Comparison of ENCODE assay signal across 8 cellular contexts in the genomic region with DNA sequence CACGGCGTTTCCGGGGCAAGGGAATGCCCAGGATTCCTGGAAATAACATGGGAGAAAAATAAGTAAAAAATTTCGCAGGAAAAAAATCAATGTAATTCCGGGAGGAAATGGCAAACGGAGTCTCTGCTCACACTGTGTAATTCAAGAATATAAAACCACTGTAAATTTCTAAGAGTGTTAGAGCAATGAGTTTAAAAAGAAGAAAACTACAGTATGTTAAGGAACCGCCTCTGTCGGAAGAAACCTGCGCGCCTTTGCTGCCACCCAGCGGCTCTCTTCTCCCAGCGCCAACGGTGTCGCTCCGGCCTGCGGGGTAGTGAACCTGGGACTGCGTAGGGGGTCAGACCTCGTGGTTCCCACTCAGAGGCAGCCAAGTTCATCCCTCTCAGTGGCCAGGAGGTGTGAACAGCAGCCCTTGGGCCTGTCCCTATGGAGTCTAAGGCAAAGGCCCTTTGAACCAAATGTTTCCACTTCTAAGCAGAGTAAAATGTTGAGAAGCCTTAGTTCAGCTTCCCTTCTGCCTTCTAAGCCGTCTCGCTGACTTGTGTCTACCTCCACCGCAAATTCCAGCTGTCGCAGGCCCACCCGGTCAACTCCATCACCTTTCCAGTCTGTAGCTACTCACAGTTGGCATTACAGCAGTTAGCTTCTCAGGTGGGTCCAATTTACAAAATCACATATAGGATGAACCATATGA. TPM values are rescaled to one million over a fixed set of nuclear protein-coding genes. Genes with fewer than 3 reads are reported as not detected.
DNase-seq lines count a peak whose midpoint lies in the region; ATAC-seq and TF ChIP-seq lines count a peak whose summit lies in the region.

No MANE protein-coding gene starts in this region.

- H3K27ac ChIP-seq in OCI-LY7 (ENCODE audit: low read depth, low read length, poor library complexity, severe bottlenecking) (no peak overlapping the region), muscle layer of colon (ENCODE audit: low read depth, low read length) (peak overlapping the region; percentile 84)

- H2AFZ ChIP-seq in OCI-LY7 (ENCODE audit: low read length), result peak overlapping the region; percentile 97

- H3K4me1 ChIP-seq in OCI-LY7 (ENCODE audit: insufficient read depth, low read length, poor library complexity, severe bottlenecking), result peaks cover 8% of the 10 kb centered on the region
- H3K4me1 ChIP-seq in muscle layer of colon (ENCODE audit: insufficient read depth, low read length), result peaks cover 4% of the 10 kb centered on the region

- CTCF ChIA-PET in OCI-LY7 (lab: Charles Lee; ENCODE audit: unreplicated experiment), result interaction anchor here (1.0 kb wide), 1 partner anchor 145 kb away, joined by 6 read pairs; no protein-coding TSS in a partner anchor

- H3K36me3 ChIP-seq in OCI-LY7 (ENCODE audit: insufficient read depth, low read length), result no peaks in the 10 kb centered on the region
- no peaks in the 10 kb centered on the region for H3K36me3 ChIP-seq in muscle layer of colon (ENCODE audit: insufficient read depth, low read length)

- no peaks in the 10 kb centered on the region for H3K9me2 ChIP-seq in OCI-LY7 (ENCODE audit: insufficient read depth, low read length)

- ATAC-seq in GM21576 (IDR thresholded peaks at IDR 0.05; ENCODE audit: unreplicated experiment), result peak; percentile 69

- H3K4me3 ChIP-seq in OCI-LY7 (ENCODE audit: low read depth, low read length, poor library complexity, severe bottlenecking) (peak overlapping the region; percentile 85), muscle layer of colon (ENCODE audit: low read depth in 1 of 2, low read length in 2 of 2) (peak overlapping the region; percentile 71 to 83)

- BruUV-seq in OCI-LY7 (replicated peaks; lab: Mats Ljungman, UMichigan), result no TSS peak

- TF ChIP-seq CTCF in OCI-LY7 (conservative IDR thresholded peaks at IDR 0.05; ENCODE audit: low read length), result peak; percentile 95

- H3K9ac ChIP-seq in muscle layer of colon (ENCODE audit: low read length), result peak overlapping the region; percentile 75

- DNase-seq in DMS153 treated with DMSO at 0.1 percent for 48 hours (lab: John Stamatoyannopoulos, UW; ENCODE audit: unreplicated experiment), result peak; percentile 9
- peak; percentile 75 for DNase-seq in HuH-7.5 (ENCODE audit: low spot score)
- peak; percentile 83 for DNase-seq in OCI-LY7 (ENCODE audit: low spot score)
- peak; percentile 88 for DNase-seq in activated T-cell treated with anti-CD3 and anti-CD28 coated beads, Interleukin-2, amount 50 U/mL, for 1 hour
- DNase-seq in erythroblast (lab: John Stamatoyannopoulos, UW), result peak; percentile 82 to 88
- DNase-seq in stimulated activated CD8-positive, alpha-beta memory T cell treated with anti-CD3 and anti-CD28 coated beads, Interleukin-7, amount 100 ng/mL, for 24 hours (ENCODE audit: low read depth), result peak; percentile 73

- H3K9me3 ChIP-seq in OCI-LY7 (ENCODE audit: low read length) (no peaks in the 10 kb centered on the region), muscle layer of colon (ENCODE audit: low read length) (no peaks in the 10 kb centered on the region)

- intact Hi-C loops in OCI-LY7 (cut with micrococcal nuclease; ENCODE audit: unreplicated experiment), result loop anchor here (1.0 to 5.0 kb wide), 3 partner anchors 73 to 183 kb away; no protein-coding TSS in a partner anchor

- TF ChIP-seq POLR2A in erythroblast (IDR thresholded peaks at IDR 0.05; ENCODE audit: low read length), result no peak

- H4K20me1 ChIP-seq in OCI-LY7 (ENCODE audit: insufficient read depth, low read length), result no peaks in the 10 kb centered on the region

- POLR2A ChIA-PET in OCI-LY7 (lab: Charles Lee), result interaction anchor here (1.2 kb wide), 1 partner anchor 73 kb away, joined by 6 read pairs; no protein-coding TSS in a partner anchor

- no peaks in the 10 kb centered on the region for H3K79me2 ChIP-seq in OCI-LY7 (ENCODE audit: insufficient read depth, low read depth, low read length)

- no peaks in the 10 kb centered on the region for H3K27me3 ChIP-seq in muscle layer of colon (ENCODE audit: control insufficient read depth in 1 of 2, insufficient read depth in 2 of 2, low read length in 2 of 2)

- H3K4me2 ChIP-seq in OCI-LY7 (ENCODE audit: low read length), result peak overlapping the region; percentile 99

RNA-seq across cellular contexts. Expression of a gene that starts 0.9 kb away (rescaled TPM):
- total RNA-seq in OCI-LY7 (2014; rRNA removed; shearing (Covaris generic)), result 4.5 and 6.0 TPM in 2 replicates
- total RNA-seq in OCI-LY7 (2022), result 21.7 and 22.4 TPM in 2 replicates

RNA-seq across cellular contexts. Expression of a gene that starts 28.4 kb away (rescaled TPM):
- total RNA-seq in OCI-LY7 (2014; rRNA removed; shearing (Covaris generic)), result 10.1 and 10.4 TPM in 2 replicates
- 14.8 and 15.6 TPM in 2 replicates for total RNA-seq in OCI-LY7 (2022)

RNA-seq across cellular contexts. Expression of a gene that starts 28.5 kb away (rescaled TPM):
- total RNA-seq in OCI-LY7 (2014; rRNA removed; shearing (Covaris generic)), result 8.7 and 10.3 TPM in 2 replicates
- total RNA-seq in OCI-LY7 (2022), result 27.6 and 35.7 TPM in 2 replicates

Comparison
In these comparisons a context has a peak if more than half of its experiments do, and no peak if none do; other contexts are left out.
1. DNase-seq: peak in every context shown above with its lines; median percentile 88 in activated T-cell treated with anti-CD3 and anti-CD28 coated beads, Interleukin-2, amount 50 U/mL, for 1 hour; 85 in erythroblast; 83 in OCI-LY7; 75 in HuH-7.5; 73 in stimulated activated CD8-positive, alpha-beta memory T cell treated with anti-CD3 and anti-CD28 coated beads, Interleukin-7, amount 100 ng/mL, for 24 hours; 9 in DMS153 treated with DMSO at 0.1 percent for 48 hours.